ENCODE assay signal across 1 cellular context in the genomic region with DNA sequence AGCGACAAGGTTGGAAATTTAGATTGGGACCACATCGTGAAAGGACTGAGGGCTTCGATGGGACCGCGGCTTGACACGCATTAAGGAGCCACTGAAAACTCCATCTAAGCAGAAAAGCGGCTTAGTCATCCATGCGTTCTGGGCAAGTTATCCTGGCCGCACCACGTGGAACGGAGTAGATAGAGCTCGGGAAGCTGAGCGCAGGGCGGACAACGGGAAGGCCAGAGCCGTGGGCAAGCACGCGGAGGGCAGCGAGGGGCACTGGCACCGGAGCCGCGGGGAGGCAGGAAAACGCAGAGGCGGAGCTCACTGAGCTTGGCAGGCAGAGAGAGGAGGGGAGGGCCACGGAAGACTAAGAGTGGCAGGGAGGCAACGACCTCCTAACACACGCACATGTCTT.
A peak's percentile ranks its signal among the peaks of the same experiment; 100 is the strongest.
TF ChIP-seq lines count a peak whose summit lies in the region.

No MANE protein-coding gene starts in this region.

TF ChIP-seq in K562, 482 proteins besides CTCF, POLR2A, EP300 and RAD21 (continued from another document):
- TF ChIP-seq ZNF778 (CRISPR knock-in tag; IDR thresholded peaks at IDR 0.05) (no peak), ZNF830 (CRISPR knock-in tag; IDR thresholded peaks at IDR 0.05) (no peak), ZNF436 (CRISPR knock-in tag; IDR thresholded peaks at IDR 0.05) (no peak), HDGF (IDR thresholded peaks at IDR 0.05) (no peak), MTA2 (IDR thresholded peaks at IDR 0.05; ENCODE audit: low read depth) (no peak), MXI1 (IDR thresholded peaks at IDR 0.05; ENCODE audit: low read depth, low read length) (no peak), PCBP1 (IDR thresholded peaks at IDR 0.05; ENCODE audit: low read depth, low read length, poor library complexity, severe bottlenecking) (no peak), NFE2 (IDR thresholded peaks at IDR 0.05; ENCODE audit: low read depth) (peak; percentile 78), RBM39 (optimal IDR thresholded peaks at IDR 0.05; ENCODE audit: low read depth, low read length) (no peak), PRMT5 (CRISPR knock-in tag; IDR thresholded peaks at IDR 0.05) (no peak), ERF (CRISPR knock-in tag; IDR thresholded peaks at IDR 0.05) (no peak), ZFX (CRISPR knock-in tag; IDR thresholded peaks at IDR 0.05) (no peak), ZNF695 (CRISPR knock-in tag; IDR thresholded peaks at IDR 0.05) (no peak), PPARD (CRISPR knock-in tag; IDR thresholded peaks at IDR 0.05) (no peak), KLF1 (tag; IDR thresholded peaks at IDR 0.05) (no peak), RAD51 (IDR thresholded peaks at IDR 0.05; ENCODE audit: borderline replicate concordance, low read depth) (peak; percentile 14; the same call in 1 of the 2 replicates), BRD9 (IDR thresholded peaks at IDR 0.05; ENCODE audit: low read depth, partially characterized antibody) (no peak), NR2F6 (CRISPR knock-in tag; IDR thresholded peaks at IDR 0.05) (no peak), NR4A1 (CRISPR knock-in tag; IDR thresholded peaks at IDR 0.05) (no peak), NR4A1 (tag; IDR thresholded peaks at IDR 0.05) (peak; percentile 26; the same call in 1 of the 2 replicates), HEY1 (CRISPR knock-in tag; IDR thresholded peaks at IDR 0.05; ENCODE audit: borderline replicate concordance) (no peak), CXXC5 (CRISPR knock-in tag; IDR thresholded peaks at IDR 0.05) (peak; percentile 32), SIN3B (IDR thresholded peaks at IDR 0.05; ENCODE audit: low read depth) (no peak), NFATC3 (IDR thresholded peaks at IDR 0.05) (no peak), NUFIP1 (IDR thresholded peaks at IDR 0.05; ENCODE audit: partially characterized antibody) (no peak), MAFF (IDR thresholded peaks at IDR 0.05; ENCODE audit: low read length) (peak; percentile 41), RNF2 (IDR thresholded peaks at IDR 0.05) (peak; percentile 64; the same call in 1 of the 2 replicates), ZNF696 (CRISPR knock-in tag; conservative IDR thresholded peaks at IDR 0.05) (no peak), KDM4B (IDR thresholded peaks at IDR 0.05; ENCODE audit: borderline replicate concordance in 2 of 2, low read depth in 1 of 2) (no peak), L3MBTL2 (IDR thresholded peaks at IDR 0.05) (peak; percentile 79)
- TF ChIP-seq, protein P1, sequence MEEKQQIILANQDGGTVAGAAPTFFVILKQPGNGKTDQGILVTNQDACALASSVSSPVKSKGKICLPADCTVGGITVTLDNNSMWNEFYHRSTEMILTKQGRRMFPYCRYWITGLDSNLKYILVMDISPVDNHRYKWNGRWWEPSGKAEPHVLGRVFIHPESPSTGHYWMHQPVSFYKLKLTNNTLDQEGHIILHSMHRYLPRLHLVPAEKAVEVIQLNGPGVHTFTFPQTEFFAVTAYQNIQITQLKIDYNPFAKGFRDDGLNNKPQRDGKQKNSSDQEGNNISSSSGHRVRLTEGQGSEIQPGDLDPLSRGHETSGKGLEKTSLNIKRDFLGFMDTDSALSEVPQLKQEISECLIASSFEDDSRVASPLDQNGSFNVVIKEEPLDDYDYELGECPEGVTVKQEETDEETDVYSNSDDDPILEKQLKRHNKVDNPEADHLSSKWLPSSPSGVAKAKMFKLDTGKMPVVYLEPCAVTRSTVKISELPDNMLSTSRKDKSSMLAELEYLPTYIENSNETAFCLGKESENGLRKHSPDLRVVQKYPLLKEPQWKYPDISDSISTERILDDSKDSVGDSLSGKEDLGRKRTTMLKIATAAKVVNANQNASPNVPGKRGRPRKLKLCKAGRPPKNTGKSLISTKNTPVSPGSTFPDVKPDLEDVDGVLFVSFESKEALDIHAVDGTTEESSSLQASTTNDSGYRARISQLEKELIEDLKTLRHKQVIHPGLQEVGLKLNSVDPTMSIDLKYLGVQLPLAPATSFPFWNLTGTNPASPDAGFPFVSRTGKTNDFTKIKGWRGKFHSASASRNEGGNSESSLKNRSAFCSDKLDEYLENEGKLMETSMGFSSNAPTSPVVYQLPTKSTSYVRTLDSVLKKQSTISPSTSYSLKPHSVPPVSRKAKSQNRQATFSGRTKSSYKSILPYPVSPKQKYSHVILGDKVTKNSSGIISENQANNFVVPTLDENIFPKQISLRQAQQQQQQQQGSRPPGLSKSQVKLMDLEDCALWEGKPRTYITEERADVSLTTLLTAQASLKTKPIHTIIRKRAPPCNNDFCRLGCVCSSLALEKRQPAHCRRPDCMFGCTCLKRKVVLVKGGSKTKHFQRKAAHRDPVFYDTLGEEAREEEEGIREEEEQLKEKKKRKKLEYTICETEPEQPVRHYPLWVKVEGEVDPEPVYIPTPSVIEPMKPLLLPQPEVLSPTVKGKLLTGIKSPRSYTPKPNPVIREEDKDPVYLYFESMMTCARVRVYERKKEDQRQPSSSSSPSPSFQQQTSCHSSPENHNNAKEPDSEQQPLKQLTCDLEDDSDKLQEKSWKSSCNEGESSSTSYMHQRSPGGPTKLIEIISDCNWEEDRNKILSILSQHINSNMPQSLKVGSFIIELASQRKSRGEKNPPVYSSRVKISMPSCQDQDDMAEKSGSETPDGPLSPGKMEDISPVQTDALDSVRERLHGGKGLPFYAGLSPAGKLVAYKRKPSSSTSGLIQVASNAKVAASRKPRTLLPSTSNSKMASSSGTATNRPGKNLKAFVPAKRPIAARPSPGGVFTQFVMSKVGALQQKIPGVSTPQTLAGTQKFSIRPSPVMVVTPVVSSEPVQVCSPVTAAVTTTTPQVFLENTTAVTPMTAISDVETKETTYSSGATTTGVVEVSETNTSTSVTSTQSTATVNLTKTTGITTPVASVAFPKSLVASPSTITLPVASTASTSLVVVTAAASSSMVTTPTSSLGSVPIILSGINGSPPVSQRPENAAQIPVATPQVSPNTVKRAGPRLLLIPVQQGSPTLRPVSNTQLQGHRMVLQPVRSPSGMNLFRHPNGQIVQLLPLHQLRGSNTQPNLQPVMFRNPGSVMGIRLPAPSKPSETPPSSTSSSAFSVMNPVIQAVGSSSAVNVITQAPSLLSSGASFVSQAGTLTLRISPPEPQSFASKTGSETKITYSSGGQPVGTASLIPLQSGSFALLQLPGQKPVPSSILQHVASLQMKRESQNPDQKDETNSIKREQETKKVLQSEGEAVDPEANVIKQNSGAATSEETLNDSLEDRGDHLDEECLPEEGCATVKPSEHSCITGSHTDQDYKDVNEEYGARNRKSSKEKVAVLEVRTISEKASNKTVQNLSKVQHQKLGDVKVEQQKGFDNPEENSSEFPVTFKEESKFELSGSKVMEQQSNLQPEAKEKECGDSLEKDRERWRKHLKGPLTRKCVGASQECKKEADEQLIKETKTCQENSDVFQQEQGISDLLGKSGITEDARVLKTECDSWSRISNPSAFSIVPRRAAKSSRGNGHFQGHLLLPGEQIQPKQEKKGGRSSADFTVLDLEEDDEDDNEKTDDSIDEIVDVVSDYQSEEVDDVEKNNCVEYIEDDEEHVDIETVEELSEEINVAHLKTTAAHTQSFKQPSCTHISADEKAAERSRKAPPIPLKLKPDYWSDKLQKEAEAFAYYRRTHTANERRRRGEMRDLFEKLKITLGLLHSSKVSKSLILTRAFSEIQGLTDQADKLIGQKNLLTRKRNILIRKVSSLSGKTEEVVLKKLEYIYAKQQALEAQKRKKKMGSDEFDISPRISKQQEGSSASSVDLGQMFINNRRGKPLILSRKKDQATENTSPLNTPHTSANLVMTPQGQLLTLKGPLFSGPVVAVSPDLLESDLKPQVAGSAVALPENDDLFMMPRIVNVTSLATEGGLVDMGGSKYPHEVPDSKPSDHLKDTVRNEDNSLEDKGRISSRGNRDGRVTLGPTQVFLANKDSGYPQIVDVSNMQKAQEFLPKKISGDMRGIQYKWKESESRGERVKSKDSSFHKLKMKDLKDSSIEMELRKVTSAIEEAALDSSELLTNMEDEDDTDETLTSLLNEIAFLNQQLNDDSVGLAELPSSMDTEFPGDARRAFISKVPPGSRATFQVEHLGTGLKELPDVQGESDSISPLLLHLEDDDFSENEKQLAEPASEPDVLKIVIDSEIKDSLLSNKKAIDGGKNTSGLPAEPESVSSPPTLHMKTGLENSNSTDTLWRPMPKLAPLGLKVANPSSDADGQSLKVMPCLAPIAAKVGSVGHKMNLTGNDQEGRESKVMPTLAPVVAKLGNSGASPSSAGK (IDR thresholded peaks at IDR 0.05) = peak; percentile 76
TF ChIP-seq in K562: peak in this region for 20.
